In the genomic region with DNA sequence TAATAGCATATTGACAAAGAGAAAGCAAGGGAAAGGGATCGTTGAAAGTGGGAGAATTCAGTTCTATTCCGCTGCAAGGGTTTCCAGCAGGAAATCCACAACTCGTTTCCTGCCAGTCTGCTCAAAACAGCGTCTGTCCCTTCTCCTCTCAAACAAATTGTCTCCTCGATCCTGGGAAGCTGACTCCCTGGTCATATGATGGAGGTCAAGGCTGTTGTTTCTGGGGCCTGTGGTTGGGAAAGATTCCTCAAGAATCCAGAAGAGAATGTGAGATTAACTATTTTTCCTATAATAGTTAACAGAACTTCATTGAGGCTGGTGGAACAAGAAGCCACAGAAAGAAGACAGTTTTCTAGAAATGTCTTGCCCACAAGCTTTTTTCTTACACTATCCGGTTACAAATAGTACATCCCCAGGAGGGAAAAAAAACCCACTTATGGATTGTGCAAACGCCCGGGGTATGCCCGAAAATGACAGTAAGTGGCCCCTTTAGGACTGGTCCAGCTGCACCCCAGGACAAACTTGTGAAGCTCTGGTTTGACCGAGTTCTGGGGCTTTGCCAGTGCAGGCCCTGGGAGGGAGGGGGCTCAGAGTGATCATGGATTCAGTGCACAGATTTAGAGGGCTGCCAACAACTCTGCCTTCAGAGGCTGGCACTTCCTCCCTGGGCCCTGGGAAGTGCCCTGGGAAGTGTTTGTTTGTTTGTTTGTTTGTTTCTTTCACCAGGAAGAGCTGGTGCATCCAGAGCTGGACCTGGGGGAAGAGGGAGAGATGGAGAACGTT, we compare ENCODE assay signal across 12 cellular contexts. TPM values are rescaled to one million over a fixed set of nuclear protein-coding genes. Genes with fewer than 3 reads are reported as not detected.
DNase-seq lines count a peak whose midpoint lies in the region; ATAC-seq and TF ChIP-seq lines count a peak whose summit lies in the region.
"Had no signal": no experiment of that assay in that cellular context is flagged by ENCODE, and none has a peak within 500 bp of the region (broad histone marks: within the 10 kb centered on the region; RNA-seq: fewer than 3 reads in every experiment).

No MANE protein-coding gene starts in this region.

- H3K27me3 ChIP-seq in MG63 = no peaks in the 10 kb centered on the region
- no peaks in the 10 kb centered on the region for H3K27me3 ChIP-seq in dorsolateral prefrontal cortex
- no peaks in the 10 kb centered on the region for H3K27me3 ChIP-seq in CD4-positive, alpha-beta T cell (ENCODE audit: control insufficient read depth, insufficient read depth, low read length)
- H3K27me3 ChIP-seq: body of pancreas had no signal

- peak overlapping the region; percentile 25 for H3K4me3 ChIP-seq in MG63
- peak overlapping the region in 3 of 59 donors; percentile 6 to 18 (median 10) for H3K4me3 ChIP-seq in dorsolateral prefrontal cortex
- H3K4me3 ChIP-seq: body of pancreas, GM23248 had no signal

- no peaks in the 10 kb centered on the region for H3K9me3 ChIP-seq in MG63
- H3K9me3 ChIP-seq in CD4-positive, alpha-beta T cell (ENCODE audit: control insufficient read depth, low read length) = no peaks in the 10 kb centered on the region
- H3K9me3 ChIP-seq: body of pancreas had no signal

- DNase-seq in MG63 (peak; percentile 15), dorsolateral prefrontal cortex (peak in 6 of 10 donors; percentile 11 to 56 (median 36)), lung microvascular endothelial cell (ENCODE audit: low read depth in 2 of 2) (peak; percentile 23 to 28), DMS 273 treated with DMSO at 0.1 percent for 48 hours (lab: John Stamatoyannopoulos, UW) (no peak), NCI-H69 (lab: John Stamatoyannopoulos, UW) (no peak), NCI-H526 (lab: John Stamatoyannopoulos, UW) (no peak)
- DNase-seq in CD4-positive, alpha-beta T cell = no peak
- DNase-seq: GM23248, NCI-H1048, NCI-H226, PC-3 had no signal

- H3K4me1 Mint-ChIP-seq in CD4-positive, alpha-beta T cell (ENCODE audit: low read depth) = no peaks in the 10 kb centered on the region

- intact Hi-C loops in dorsolateral prefrontal cortex (cut with DNase I) = no loop called here
- intact Hi-C loops in CD4-positive, alpha-beta T cell (cut with DNase I, micrococcal nuclease) = no loop called here

- POLR2A ChIA-PET in CD4-positive, alpha-beta T cell (lab: Charles Lee) = no interaction called here

- peak overlapping the region in 21 of 59 donors; percentile 3 to 77 (median 27) for H3K27ac ChIP-seq in dorsolateral prefrontal cortex
- H3K27ac ChIP-seq in CD4-positive, alpha-beta T cell (ENCODE audit: low read depth, low read length) = no peak overlapping the region
- H3K27ac ChIP-seq: body of pancreas, GM23248 had no signal

- no peak overlapping the region for H3K4me3 Mint-ChIP-seq in CD4-positive, alpha-beta T cell

- no peaks in the 10 kb centered on the region for H3K36me3 ChIP-seq in MG63

- CTCF ChIA-PET in CD4-positive, alpha-beta T cell (lab: Charles Lee) = no interaction called here

- H3K27ac Mint-ChIP-seq in CD4-positive, alpha-beta T cell = no peak overlapping the region

- no peaks in the 10 kb centered on the region for H3K27me3 Mint-ChIP-seq in CD4-positive, alpha-beta T cell

- no peaks in the 10 kb centered on the region for H3K9me3 Mint-ChIP-seq in CD4-positive, alpha-beta T cell

- no peaks in the 10 kb centered on the region for H3K36me3 Mint-ChIP-seq in CD4-positive, alpha-beta T cell (ENCODE audit: low read depth)

- no peak for TF ChIP-seq CTCF in dorsolateral prefrontal cortex (IDR thresholded peaks at IDR 0.05 in 54 of 56, conservative IDR thresholded peaks at IDR 0.05 in 2 of 56; ENCODE audit: low read depth in 1 of 56, partially characterized antibody in 56 of 56)
- TF ChIP-seq CTCF in CD4-positive, alpha-beta T cell (IDR thresholded peaks at IDR 0.05) = no peak

- no peak for ATAC-seq in CD4-positive, alpha-beta T cell (ENCODE audit: poor library complexity)
- ATAC-seq: body of pancreas, PC-3 had no signal

RNA-seq across cellular contexts. Expression of a gene that starts 49.4 kb away (rescaled TPM):
- total RNA-seq in MG63 (2014; rRNA removed; shearing (Covaris generic); ENCODE audit: low replicate concordance) = 58.1 and 88.7 TPM in 2 replicates
- total RNA-seq in dorsolateral prefrontal cortex (10 to 100 TPM; 31.4 to 73.2 (median 44.4) TPM), lung microvascular endothelial cell (60.6 and 79.6 TPM in 2 replicates)
- under 1 TPM in 1 of 2 experiments, not detected in 1; 0.17 TPM for total RNA-seq in CD4-positive, alpha-beta T cell

Comparison
In these comparisons a context has a peak if more than half of its experiments do, and no peak if none do; other contexts are left out.
1. DNase-seq: peak in MG63 (single experiment), dorsolateral prefrontal cortex (6 of 10) and lung microvascular endothelial cell (2 of 2); none in CD4-positive, alpha-beta T cell (0 of 10), DMS 273 treated with DMSO at 0.1 percent for 48 hours (single experiment), NCI-H69 (single experiment) and NCI-H526 (0 of 2).
2. RNA of a gene that starts 49.4 kb away (total RNA-seq): 58.1 to 88.7 TPM in MG63, 60.6 to 79.6 TPM in lung microvascular endothelial cell and 31.4 to 73.2 TPM in dorsolateral prefrontal cortex; 0.17 TPM in CD4-positive, alpha-beta T cell; every median in the first group is over 10 times any median in the second.